Comparison of ENCODE assay signal across 1 cellular context in genomic region chr11:74726547-74727182, GRCh38.
TF ChIP-seq lines count a peak whose summit lies in the region.

No MANE protein-coding gene starts in this region.

TF ChIP-seq in HepG2, 621 proteins besides CTCF, POLR2A, EP300 and RAD21 (continued from another document and continues in another):
- TF ChIP-seq TFDP2 (CRISPR knock-in tag; IDR thresholded peaks at IDR 0.05), result no peak
- TF ChIP-seq, protein P1, sequence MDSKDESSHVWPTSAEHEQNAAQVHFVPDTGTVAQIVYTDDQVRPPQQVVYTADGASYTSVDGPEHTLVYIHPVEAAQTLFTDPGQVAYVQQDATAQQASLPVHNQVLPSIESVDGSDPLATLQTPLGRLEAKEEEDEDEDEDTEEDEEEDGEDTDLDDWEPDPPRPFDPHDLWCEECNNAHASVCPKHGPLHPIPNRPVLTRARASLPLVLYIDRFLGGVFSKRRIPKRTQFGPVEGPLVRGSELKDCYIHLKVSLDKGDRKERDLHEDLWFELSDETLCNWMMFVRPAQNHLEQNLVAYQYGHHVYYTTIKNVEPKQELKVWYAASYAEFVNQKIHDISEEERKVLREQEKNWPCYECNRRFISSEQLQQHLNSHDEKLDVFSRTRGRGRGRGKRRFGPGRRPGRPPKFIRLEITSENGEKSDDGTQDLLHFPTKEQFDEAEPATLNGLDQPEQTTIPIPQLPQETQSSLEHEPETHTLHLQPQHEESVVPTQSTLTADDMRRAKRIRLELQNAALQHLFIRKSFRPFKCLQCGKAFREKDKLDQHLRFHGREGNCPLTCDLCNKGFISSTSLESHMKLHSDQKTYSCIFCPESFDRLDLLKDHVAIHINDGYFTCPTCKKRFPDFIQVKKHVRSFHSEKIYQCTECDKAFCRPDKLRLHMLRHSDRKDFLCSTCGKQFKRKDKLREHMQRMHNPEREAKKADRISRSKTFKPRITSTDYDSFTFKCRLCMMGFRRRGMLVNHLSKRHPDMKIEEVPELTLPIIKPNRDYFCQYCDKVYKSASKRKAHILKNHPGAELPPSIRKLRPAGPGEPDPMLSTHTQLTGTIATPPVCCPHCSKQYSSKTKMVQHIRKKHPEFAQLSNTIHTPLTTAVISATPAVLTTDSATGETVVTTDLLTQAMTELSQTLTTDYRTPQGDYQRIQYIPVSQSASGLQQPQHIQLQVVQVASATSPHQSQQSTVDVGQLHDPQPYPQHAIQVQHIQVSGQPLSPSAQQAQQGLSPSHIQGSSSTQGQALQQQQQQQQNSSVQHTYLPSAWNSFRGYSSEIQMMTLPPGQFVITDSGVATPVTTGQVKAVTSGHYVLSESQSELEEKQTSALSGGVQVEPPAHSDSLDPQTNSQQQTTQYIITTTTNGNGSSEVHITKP (CRISPR knock-in tag; IDR thresholded peaks at IDR 0.05; ENCODE audit: low read depth), result no peak
- no peak for TF ChIP-seq ZNF761 (CRISPR knock-in tag; conservative IDR thresholded peaks at IDR 0.05)
- no peak for TF ChIP-seq SNAPC2 (CRISPR knock-in tag; IDR thresholded peaks at IDR 0.05)
- peak; percentile 82 for TF ChIP-seq ZNF263 (CRISPR knock-in tag; IDR thresholded peaks at IDR 0.05)
- TF ChIP-seq ZNF501 (CRISPR knock-in tag; IDR thresholded peaks at IDR 0.05), result no peak
- 0 out of 2 replicates have a peak, but pooled peaks have one; percentile 26 for TF ChIP-seq ZNF224 (CRISPR knock-in tag; IDR thresholded peaks at IDR 0.05)
- TF ChIP-seq GABPB1 (CRISPR knock-in tag; IDR thresholded peaks at IDR 0.05), result peak; percentile 37; the same call in 1 of the 2 replicates
- no peak for TF ChIP-seq JUN (CRISPR knock-in tag; IDR thresholded peaks at IDR 0.05)
- TF ChIP-seq RAD51 (IDR thresholded peaks at IDR 0.05; ENCODE audit: borderline replicate concordance), result no peak
- TF ChIP-seq, protein P2, sequence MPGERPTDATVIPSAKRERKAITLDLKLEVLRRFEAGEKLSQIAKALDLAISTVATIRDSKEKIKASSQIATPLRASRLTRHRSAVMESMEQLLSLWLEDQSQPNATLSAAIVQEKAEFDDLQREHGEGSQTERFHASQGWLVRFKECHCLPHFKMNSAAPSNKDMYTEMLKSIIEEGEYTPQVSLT (CRISPR knock-in tag; IDR thresholded peaks at IDR 0.05; ENCODE audit: borderline replicate concordance, low read depth), result no peak
- TF ChIP-seq ZNF20 (CRISPR knock-in tag; IDR thresholded peaks at IDR 0.05), result no peak
- no peak for TF ChIP-seq TBX3 (IDR thresholded peaks at IDR 0.05; ENCODE audit: borderline replicate concordance)
- TF ChIP-seq, protein P3, sequence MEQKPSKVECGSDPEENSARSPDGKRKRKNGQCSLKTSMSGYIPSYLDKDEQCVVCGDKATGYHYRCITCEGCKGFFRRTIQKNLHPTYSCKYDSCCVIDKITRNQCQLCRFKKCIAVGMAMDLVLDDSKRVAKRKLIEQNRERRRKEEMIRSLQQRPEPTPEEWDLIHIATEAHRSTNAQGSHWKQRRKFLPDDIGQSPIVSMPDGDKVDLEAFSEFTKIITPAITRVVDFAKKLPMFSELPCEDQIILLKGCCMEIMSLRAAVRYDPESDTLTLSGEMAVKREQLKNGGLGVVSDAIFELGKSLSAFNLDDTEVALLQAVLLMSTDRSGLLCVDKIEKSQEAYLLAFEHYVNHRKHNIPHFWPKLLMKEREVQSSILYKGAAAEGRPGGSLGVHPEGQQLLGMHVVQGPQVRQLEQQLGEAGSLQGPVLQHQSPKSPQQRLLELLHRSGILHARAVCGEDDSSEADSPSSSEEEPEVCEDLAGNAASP (CRISPR knock-in tag; IDR thresholded peaks at IDR 0.05; ENCODE audit: borderline replicate concordance), result no peak
- no peak for TF ChIP-seq IKZF4 (CRISPR knock-in tag; IDR thresholded peaks at IDR 0.05; ENCODE audit: borderline replicate concordance, low read depth, not compliant biosample characterization)
- no peak for TF ChIP-seq PAX8 (CRISPR knock-in tag; IDR thresholded peaks at IDR 0.05; ENCODE audit: borderline replicate concordance)
- TF ChIP-seq FOXC1 (CRISPR knock-in tag; IDR thresholded peaks at IDR 0.05; ENCODE audit: borderline replicate concordance), result peak; percentile 61; the same call in 1 of the 2 replicates
- no peak for TF ChIP-seq YEATS2 (CRISPR knock-in tag; IDR thresholded peaks at IDR 0.05; ENCODE audit: borderline replicate concordance)
- TF ChIP-seq HMG20A (CRISPR knock-in tag; IDR thresholded peaks at IDR 0.05; ENCODE audit: borderline replicate concordance), result no peak
- no peak for TF ChIP-seq MXD4 (CRISPR knock-in tag; IDR thresholded peaks at IDR 0.05)
- no peak for TF ChIP-seq NFE2 (CRISPR knock-in tag; IDR thresholded peaks at IDR 0.05)
- no peak for TF ChIP-seq POGK (CRISPR knock-in tag; conservative IDR thresholded peaks at IDR 0.05)
- TF ChIP-seq, protein P4, sequence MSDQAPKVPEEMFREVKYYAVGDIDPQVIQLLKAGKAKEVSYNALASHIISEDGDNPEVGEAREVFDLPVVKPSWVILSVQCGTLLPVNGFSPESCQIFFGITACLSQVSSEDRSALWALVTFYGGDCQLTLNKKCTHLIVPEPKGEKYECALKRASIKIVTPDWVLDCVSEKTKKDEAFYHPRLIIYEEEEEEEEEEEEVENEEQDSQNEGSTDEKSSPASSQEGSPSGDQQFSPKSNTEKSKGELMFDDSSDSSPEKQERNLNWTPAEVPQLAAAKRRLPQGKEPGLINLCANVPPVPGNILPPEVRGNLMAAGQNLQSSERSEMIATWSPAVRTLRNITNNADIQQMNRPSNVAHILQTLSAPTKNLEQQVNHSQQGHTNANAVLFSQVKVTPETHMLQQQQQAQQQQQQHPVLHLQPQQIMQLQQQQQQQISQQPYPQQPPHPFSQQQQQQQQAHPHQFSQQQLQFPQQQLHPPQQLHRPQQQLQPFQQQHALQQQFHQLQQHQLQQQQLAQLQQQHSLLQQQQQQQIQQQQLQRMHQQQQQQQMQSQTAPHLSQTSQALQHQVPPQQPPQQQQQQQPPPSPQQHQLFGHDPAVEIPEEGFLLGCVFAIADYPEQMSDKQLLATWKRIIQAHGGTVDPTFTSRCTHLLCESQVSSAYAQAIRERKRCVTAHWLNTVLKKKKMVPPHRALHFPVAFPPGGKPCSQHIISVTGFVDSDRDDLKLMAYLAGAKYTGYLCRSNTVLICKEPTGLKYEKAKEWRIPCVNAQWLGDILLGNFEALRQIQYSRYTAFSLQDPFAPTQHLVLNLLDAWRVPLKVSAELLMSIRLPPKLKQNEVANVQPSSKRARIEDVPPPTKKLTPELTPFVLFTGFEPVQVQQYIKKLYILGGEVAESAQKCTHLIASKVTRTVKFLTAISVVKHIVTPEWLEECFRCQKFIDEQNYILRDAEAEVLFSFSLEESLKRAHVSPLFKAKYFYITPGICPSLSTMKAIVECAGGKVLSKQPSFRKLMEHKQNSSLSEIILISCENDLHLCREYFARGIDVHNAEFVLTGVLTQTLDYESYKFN (CRISPR knock-in tag; conservative IDR thresholded peaks at IDR 0.05), result no peak
- no peak for TF ChIP-seq ZNF317 (CRISPR knock-in tag; IDR thresholded peaks at IDR 0.05)
- no peak for TF ChIP-seq ZSCAN22 (CRISPR knock-in tag; IDR thresholded peaks at IDR 0.05)
- TF ChIP-seq CBX1 (IDR thresholded peaks at IDR 0.05; ENCODE audit: low read depth), result no peak
- no peak for TF ChIP-seq CREM (IDR thresholded peaks at IDR 0.05)
- no peak for TF ChIP-seq CREM (CRISPR knock-in tag; IDR thresholded peaks at IDR 0.05)
- no peak for TF ChIP-seq NFE2L1 (CRISPR knock-in tag; IDR thresholded peaks at IDR 0.05; ENCODE audit: borderline replicate concordance)
- TF ChIP-seq, protein P5, sequence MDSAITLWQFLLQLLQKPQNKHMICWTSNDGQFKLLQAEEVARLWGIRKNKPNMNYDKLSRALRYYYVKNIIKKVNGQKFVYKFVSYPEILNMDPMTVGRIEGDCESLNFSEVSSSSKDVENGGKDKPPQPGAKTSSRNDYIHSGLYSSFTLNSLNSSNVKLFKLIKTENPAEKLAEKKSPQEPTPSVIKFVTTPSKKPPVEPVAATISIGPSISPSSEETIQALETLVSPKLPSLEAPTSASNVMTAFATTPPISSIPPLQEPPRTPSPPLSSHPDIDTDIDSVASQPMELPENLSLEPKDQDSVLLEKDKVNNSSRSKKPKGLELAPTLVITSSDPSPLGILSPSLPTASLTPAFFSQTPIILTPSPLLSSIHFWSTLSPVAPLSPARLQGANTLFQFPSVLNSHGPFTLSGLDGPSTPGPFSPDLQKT (CRISPR knock-in tag; IDR thresholded peaks at IDR 0.05; ENCODE audit: borderline replicate concordance), result no peak
- TF ChIP-seq RBM39 (IDR thresholded peaks at IDR 0.05; ENCODE audit: low read depth, low read length, poor library complexity, severe bottlenecking), result no peak
- no peak for TF ChIP-seq IKZF5 (CRISPR knock-in tag; IDR thresholded peaks at IDR 0.05)
- TF ChIP-seq ZNF441 (CRISPR knock-in tag; IDR thresholded peaks at IDR 0.05; ENCODE audit: borderline replicate concordance), result no peak
- TF ChIP-seq ZNF329 (CRISPR knock-in tag; IDR thresholded peaks at IDR 0.05; ENCODE audit: low read depth), result 0 out of 2 replicates have a peak, but pooled peaks have one; percentile 19
- TF ChIP-seq TBL1XR1 (IDR thresholded peaks at IDR 0.05; ENCODE audit: borderline replicate concordance, low read length, partially characterized antibody), result no peak
- TF ChIP-seq ESRRA (CRISPR knock-in tag; IDR thresholded peaks at IDR 0.05; ENCODE audit: low read depth), result no peak
- TF ChIP-seq ZNF547 (CRISPR knock-in tag; IDR thresholded peaks at IDR 0.05), result peak; percentile 31; the same call in 1 of the 2 replicates
- no peak for TF ChIP-seq RARG (CRISPR knock-in tag; IDR thresholded peaks at IDR 0.05; ENCODE audit: low read depth)
- TF ChIP-seq ZFX (CRISPR knock-in tag; IDR thresholded peaks at IDR 0.05; ENCODE audit: low read depth), result 0 out of 2 replicates have a peak, but pooled peaks have one; percentile 17
- no peak for TF ChIP-seq ATRX (CRISPR knock-in tag; IDR thresholded peaks at IDR 0.05; ENCODE audit: borderline replicate concordance)
- no peak for TF ChIP-seq HMGA1 (CRISPR knock-in tag; conservative IDR thresholded peaks at IDR 0.05)
- no peak for TF ChIP-seq PAWR (CRISPR knock-in tag; IDR thresholded peaks at IDR 0.05; ENCODE audit: borderline replicate concordance)
- no peak for TF ChIP-seq REST (IDR thresholded peaks at IDR 0.05; ENCODE audit: borderline replicate concordance in 1 of 2, low read depth in 1 of 2, low read length in 2 of 2)
- no peak for TF ChIP-seq ZNF530 (CRISPR knock-in tag; IDR thresholded peaks at IDR 0.05; ENCODE audit: low read depth)
- TF ChIP-seq ETV5 (CRISPR knock-in tag; IDR thresholded peaks at IDR 0.05; ENCODE audit: borderline replicate concordance), result no peak; the same call in 1 of the 2 replicates
- no peak for TF ChIP-seq IRF1 (CRISPR knock-in tag; IDR thresholded peaks at IDR 0.05; ENCODE audit: low read depth)
- no peak for TF ChIP-seq NCOA1 (CRISPR knock-in tag; IDR thresholded peaks at IDR 0.05)
- no peak for TF ChIP-seq PCBP1 (IDR thresholded peaks at IDR 0.05; ENCODE audit: borderline replicate concordance, low read depth, low read length)
